Comparison of ENCODE assay signal across 8 cellular contexts in genomic region chr21:46228345-46229051, GRCh38. TPM values are rescaled to one million over a fixed set of nuclear protein-coding genes. Genes with fewer than 3 reads are reported as not detected.
A peak's percentile ranks its signal among the peaks of the same experiment; 100 is the strongest.
DNase-seq lines count a peak whose midpoint lies in the region; FAIRE-seq and TF ChIP-seq lines count a peak whose summit lies in the region.

LSS (minus strand) TSS chr21:46228774; CDS start chr21:46228745, 29 bp downstream.

- peak within 1 kb of the TSS; percentile 92 for H3K27ac ChIP-seq in neuronal stem cell (replicated peaks; ENCODE audit: low read length)
- H3K27ac ChIP-seq in subcutaneous abdominal adipose tissue (ENCODE audit: low read depth, low read length): peak within 1 kb of the TSS; percentile 98

- H3K9me3 ChIP-seq in neuronal stem cell (replicated peaks in 1 of 2; ENCODE audit: control insufficient read depth in 2 of 2, insufficient read depth in 1 of 2, low read depth in 1 of 2, low read length in 2 of 2) (peaks cover 18 to 28% of the 10 kb centered on the region in 2 donors), subcutaneous abdominal adipose tissue (ENCODE audit: control insufficient read depth in 5 of 5, low read length in 5 of 5) (no peaks in the 10 kb centered on the region)

- peak within 1 kb of the TSS; percentile 63 for H2BK12ac ChIP-seq in neuronal stem cell (ENCODE audit: low read length)

- no peak for TF ChIP-seq CTCF in HFFc6 (IDR thresholded peaks at IDR 0.05)
- no peak for TF ChIP-seq CTCF in NB4 (IDR thresholded peaks at IDR 0.05; ENCODE audit: low read depth, low read length)

- peak within 1 kb of the TSS; percentile 28 for H3K4ac ChIP-seq in neuronal stem cell (ENCODE audit: low read length)

- H3K4me1 ChIP-seq in neuronal stem cell (ENCODE audit: control insufficient read depth in 2 of 2, insufficient read depth in 1 of 2, low read depth in 1 of 2, low read length in 2 of 2): peaks cover 20 to 21% of the 10 kb centered on the region in 2 donors
- peaks cover 2 to 44% (median 36%) of the 10 kb centered on the region in 5 donors for H3K4me1 ChIP-seq in subcutaneous abdominal adipose tissue (ENCODE audit: control insufficient read depth in 5 of 5, insufficient read depth in 5 of 5, low read length in 5 of 5)

- peak within 1 kb of the TSS; percentile 76 for H2BK15ac ChIP-seq in neuronal stem cell (ENCODE audit: low read length)

- H3K27me3 Mint-ChIP-seq in HFFc6 (ENCODE audit: insufficient read depth): peaks cover 1% of the 10 kb centered on the region
- H3K27me3 Mint-ChIP-seq in activated naive CD4-positive, alpha-beta T cell treated with anti-CD3 and anti-CD28 coated beads for 36 hours (ENCODE audit: low read depth): no peaks in the 10 kb centered on the region

- peak within 1 kb of the TSS; percentile 97 for H3K23ac ChIP-seq in neuronal stem cell (ENCODE audit: low read depth, low read length, poor library complexity)

- peak within 1 kb of the TSS; percentile 91 for H3K4me3 Mint-ChIP-seq in HFFc6
- peak within 1 kb of the TSS; percentile 97 for H3K4me3 Mint-ChIP-seq in activated naive CD4-positive, alpha-beta T cell treated with anti-CD3 and anti-CD28 coated beads for 36 hours

- H3K27me3 ChIP-seq in neuronal stem cell (ENCODE audit: control insufficient read depth in 3 of 3, insufficient read depth in 3 of 3, low read depth in 1 of 3, low read length in 3 of 3) (no peaks in the 10 kb centered on the region), subcutaneous abdominal adipose tissue (ENCODE audit: control insufficient read depth in 5 of 5, insufficient read depth in 4 of 5, low read length in 5 of 5) (no peaks in the 10 kb centered on the region)

- no peak within 1 kb of the TSS for H4K91ac ChIP-seq in neuronal stem cell (ENCODE audit: low read depth, low read length, poor library complexity)

- peak within 1 kb of the TSS; percentile 88 for H3K4me2 ChIP-seq in neuronal stem cell (ENCODE audit: insufficient read depth, low read length, poor library complexity, severe bottlenecking)

- H3K27ac Mint-ChIP-seq in HFFc6: peak within 1 kb of the TSS; percentile 79
- peak within 1 kb of the TSS; percentile 81 for H3K27ac Mint-ChIP-seq in activated naive CD4-positive, alpha-beta T cell treated with anti-CD3 and anti-CD28 coated beads for 36 hours

- H3K79me1 ChIP-seq in neuronal stem cell (ENCODE audit: low read depth, low read length): peaks cover 6% of the 10 kb centered on the region

- TF ChIP-seq POLR2A in NB4 (IDR thresholded peaks at IDR 0.05; ENCODE audit: extremely low read depth, insufficient read length): peak; percentile 49

- peak within 1 kb of the TSS; percentile 98 for H2AK5ac ChIP-seq in neuronal stem cell (ENCODE audit: low read depth, low read length)

- peaks cover 15 to 67% of the 10 kb centered on the region in 2 donors for H3K36me3 ChIP-seq in neuronal stem cell (replicated peaks in 1 of 2; ENCODE audit: control insufficient read depth in 2 of 2, insufficient read depth in 2 of 2, low read length in 2 of 2)
- H3K36me3 ChIP-seq in subcutaneous abdominal adipose tissue (ENCODE audit: control insufficient read depth in 5 of 5, insufficient read depth in 5 of 5, low read length in 5 of 5): peaks cover 2 to 8% (median 3%) of the 10 kb centered on the region in 5 donors

- intact Hi-C loops in activated naive CD4-positive, alpha-beta T cell treated with anti-CD3 and anti-CD28 coated beads for 36 hours (cut with micrococcal nuclease): loop anchor here (1.0 to 2.0 kb wide), 5 partner anchors 24 to 230 kb away; partner anchors contain the start of genes C21orf58, DIP2A, SPATC1L and YBEY

- H3K36me3 Mint-ChIP-seq in HFFc6 (ENCODE audit: low read depth): peaks cover 30% of the 10 kb centered on the region
- peaks cover 23% of the 10 kb centered on the region for H3K36me3 Mint-ChIP-seq in activated naive CD4-positive, alpha-beta T cell treated with anti-CD3 and anti-CD28 coated beads for 36 hours (ENCODE audit: low read depth)

- H3K4me1 Mint-ChIP-seq in HFFc6 (ENCODE audit: low read depth): peaks cover 46% of the 10 kb centered on the region
- H3K4me1 Mint-ChIP-seq in activated naive CD4-positive, alpha-beta T cell treated with anti-CD3 and anti-CD28 coated beads for 36 hours (ENCODE audit: low read depth): peaks cover 34% of the 10 kb centered on the region

- H3K9me3 Mint-ChIP-seq in HFFc6: no peaks in the 10 kb centered on the region
- H3K9me3 Mint-ChIP-seq in activated naive CD4-positive, alpha-beta T cell treated with anti-CD3 and anti-CD28 coated beads for 36 hours: peaks cover 5% of the 10 kb centered on the region

- FAIRE-seq in frontal cortex (lab: Jason Lieb, UNC): no peak

- H2BK5ac ChIP-seq in neuronal stem cell (ENCODE audit: low read length): peak within 1 kb of the TSS; percentile 95

- DNase-seq in GM03348 (ENCODE audit: low spot score): peak; percentile 100
- DNase-seq in HFFc6: peak; percentile 97
- peak; percentile 99 for DNase-seq in NB4 (ENCODE audit: low read depth)
- DNase-seq in SK-N-DZ (ENCODE audit: low spot score): peak; percentile 96
- DNase-seq in activated naive CD4-positive, alpha-beta T cell treated with anti-CD3 and anti-CD28 coated beads for 36 hours: peak; percentile 95
- DNase-seq in frontal cortex (ENCODE audit: low spot score in 2 of 2): peak; percentile 96 to 97
- peak; percentile 97 for DNase-seq in neuronal stem cell (ENCODE audit: low spot score)

- peak within 1 kb of the TSS; percentile 73 for H2BK120ac ChIP-seq in neuronal stem cell (ENCODE audit: low read depth, low read length)

- H3K4me3 ChIP-seq in NB4 (ENCODE audit: low read depth, low read length): peak within 1 kb of the TSS; percentile 78
- H3K4me3 ChIP-seq in neuronal stem cell (ENCODE audit: low read length in 2 of 2): peak within 1 kb of the TSS; percentile 70 to 87
- peak within 1 kb of the TSS; percentile 70 to 86 (median 82) for H3K4me3 ChIP-seq in subcutaneous abdominal adipose tissue (ENCODE audit: low read depth in 1 of 5, low read length in 5 of 5)

- CTCF ChIA-PET in activated naive CD4-positive, alpha-beta T cell treated with anti-CD3 and anti-CD28 coated beads for 36 hours (lab: Charles Lee): interaction anchor here (1.1 kb wide), 1 partner anchor 85 kb away, joined by 3 read pairs; no protein-coding TSS in a partner anchor

- H3K18ac ChIP-seq in neuronal stem cell (ENCODE audit: low read length): peak within 1 kb of the TSS; percentile 99

- peak within 1 kb of the TSS; percentile 90 for H4K8ac ChIP-seq in neuronal stem cell (ENCODE audit: low read depth, low read length)

- H3K14ac ChIP-seq in neuronal stem cell (ENCODE audit: low read length): peak within 1 kb of the TSS; percentile 94

- H2AFZ ChIP-seq in neuronal stem cell (ENCODE audit: low read length): peak within 1 kb of the TSS; percentile 86

- H3K9ac ChIP-seq in neuronal stem cell (ENCODE audit: low read depth, low read length, poor library complexity) (peak within 1 kb of the TSS; percentile 96), subcutaneous abdominal adipose tissue (ENCODE audit: low read length in 5 of 5) (peak within 1 kb of the TSS; percentile 63 to 84 (median 77))

- no CpG with 5 or more reads among the region's 77 CpGs for WGBS in neuronal stem cell (ENCODE audit: extremely low coverage in 2 of 2, insufficient read length in 2 of 2, insufficient replicate concordance in 1 of 2), 2 donors

RNA-seq across cellular contexts. Expression of gene LSS, which starts in this region (rescaled TPM):
- 10 to 100 TPM; 47.9 to 61.3 (median 50.6) TPM for total RNA-seq in HFFc6 (2021; fragmentation: NEBNext Ultra II Directional; extraction: Animal tissue kit (Norgen Biotek cat#: 25700))
- polyA plus RNA-seq in SK-N-DZ (2014; cell fraction: cytosol; rRNA removed): 48.9 and 53.7 TPM in 2 replicates
- polyA plus RNA-seq in SK-N-DZ (2014; cell fraction: nucleus; rRNA removed): 209 and 252 TPM in 2 replicates
- 10 to 100 TPM in 1 of 2 experiments, 1 to 10 TPM in 1; 9.6 to 12.6 TPM for total RNA-seq in activated naive CD4-positive, alpha-beta T cell treated with anti-CD3 and anti-CD28 coated beads for 36 hours
- total RNA-seq in frontal cortex: 39.5 TPM
- polyA plus RNA-seq in neuronal stem cell (2013, experiment 1 of 2): 42.5 TPM
- 42.2 TPM for polyA plus RNA-seq in neuronal stem cell (2013, experiment 2 of 2)

Comparison
In these comparisons a context has a peak if more than half of its experiments do, and no peak if none do; other contexts are left out.
1. Peak in every context shown above with its lines: DNase-seq, H3K4me3 ChIP-seq and H3K27ac ChIP-seq.